In the genomic region with DNA sequence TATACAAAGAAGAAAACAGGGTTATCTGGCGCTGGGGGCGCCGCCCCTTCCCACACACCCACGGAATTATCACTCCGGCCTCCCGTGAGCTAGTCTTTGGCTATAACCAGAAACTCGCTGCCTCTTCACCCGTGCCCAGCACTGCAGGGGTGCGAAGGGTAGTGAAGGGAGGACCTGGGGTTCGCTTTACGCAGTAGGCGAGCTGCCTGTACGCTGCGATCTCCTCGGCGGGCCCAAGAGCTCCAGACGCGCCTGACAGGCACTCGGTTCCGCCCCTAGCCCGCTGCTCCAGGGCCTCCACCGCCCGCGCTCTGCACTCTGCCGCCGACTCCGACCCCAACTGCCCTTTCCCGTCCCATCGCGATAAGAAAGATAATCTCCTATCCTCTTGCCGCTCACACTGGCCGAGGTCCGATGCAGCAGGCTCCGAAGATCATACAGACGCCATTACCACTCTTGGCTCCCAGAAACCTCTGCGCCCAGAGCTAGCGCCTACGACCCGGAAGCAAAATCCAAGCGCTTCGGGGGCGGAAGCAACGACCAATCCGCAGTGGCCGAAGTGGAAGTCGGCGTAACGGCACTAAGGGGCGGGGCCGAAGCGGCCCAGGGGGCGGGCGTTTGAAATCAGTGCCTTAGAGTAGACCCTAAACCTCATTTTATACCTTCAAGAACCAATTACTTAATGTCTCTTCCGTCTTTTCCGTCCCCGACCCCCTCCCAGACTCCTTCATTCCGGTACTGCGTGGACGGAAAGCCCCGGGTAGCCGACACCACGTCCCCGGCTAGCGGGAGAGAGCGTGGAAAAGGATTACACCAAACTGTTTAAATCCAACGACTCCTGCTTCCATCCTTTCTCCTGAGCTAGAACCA, we compare ENCODE assay signal across 8 cellular contexts. TPM values are rescaled to one million over a fixed set of nuclear protein-coding genes. Genes with fewer than 3 reads are reported as not detected.
DNase-seq lines count a peak whose midpoint lies in the region; ATAC-seq and TF ChIP-seq lines count a peak whose summit lies in the region.

A gene (minus strand): TSS at position 458 of the 870 bp plus-strand sequence. CDS start 1,371 bp downstream, outside the sequence.
A gene (plus strand): TSS at position 611 of the 870 bp plus-strand sequence. CDS start 23,664 bp downstream, outside the sequence.

- no peaks in the 10 kb centered on the region for H3K9me3 Mint-ChIP-seq in T-cell

- H3K36me3 Mint-ChIP-seq in T-cell, result peaks cover 28% of the 10 kb centered on the region

- H3K4me3 Mint-ChIP-seq in T-cell, result peak within 1 kb of the TSS; percentile 94 to 99 (median 97)

- peak within 1 kb of the TSS; percentile 93 to 96 for H3K27ac Mint-ChIP-seq in T-cell

- peaks cover 4 to 17% (median 10%) of the 10 kb centered on the region in 4 donors for H3K4me1 ChIP-seq in upper lobe of left lung

- intact Hi-C loops in left cardiac atrium (cut with DNase I) (loop anchor here in 1 of 2 donors (10.0 kb wide), 2 partner anchors 91 to 209 kb away; a partner anchor contains a TSS), posterior cingulate gyrus (cut with DNase I) (loop anchor here (2.0 to 10.0 kb wide), 3 partner anchors 94 to 791 kb away; a partner anchor contains a TSS)

- peak; percentile 92 for DNase-seq in GM13977 (ENCODE audit: low spot score)
- peak; percentile 90 for DNase-seq in NCI-H146 (lab: John Stamatoyannopoulos, UW)
- DNase-seq in T-cell, result peak; percentile 89 to 96 (median 94)
- peak; percentile 89 for DNase-seq in amniotic stem cell (lab: John Stamatoyannopoulos, UW)
- DNase-seq in left cardiac atrium, result peak; percentile 96
- DNase-seq in posterior cingulate gyrus, result peak; percentile 92 to 99 (median 96)
- DNase-seq in upper lobe of left lung, result peak; percentile 93 to 98

- ATAC-seq in HG02870 (IDR thresholded peaks at IDR 0.05; ENCODE audit: unreplicated experiment) (peak; percentile 99), T-cell (replicated peaks in 1 of 4) (peak; percentile 99 to 100 (median 99)), left cardiac atrium (peak; percentile 100), upper lobe of left lung (ENCODE audit: low FRiP score in 2 of 2) (peak; percentile 99 to 100)

- H3K36me3 ChIP-seq in upper lobe of left lung, result peaks cover 13 to 38% (median 28%) of the 10 kb centered on the region in 4 donors

- TF ChIP-seq POLR2A in upper lobe of left lung (IDR thresholded peaks at IDR 0.05), result peak in 3 of 4 donors; percentile 28 to 71 (median 69)

- no peaks in the 10 kb centered on the region for H3K9me3 ChIP-seq in upper lobe of left lung

- in situ Hi-C loops in GM13977 (cut with MboI; ENCODE audit: low pct_unique_long_range_greater_than_20kb, low sequenced_read_pairs, unreplicated experiment), result no loop called here

- peak within 1 kb of the TSS; percentile 62 to 83 (median 68) for H3K4me3 ChIP-seq in upper lobe of left lung

- H3K4me1 Mint-ChIP-seq in T-cell, result peaks cover 33 to 40% (median 37%) of the 10 kb centered on the region in 3 donors

- TF ChIP-seq EP300 in upper lobe of left lung (IDR thresholded peaks at IDR 0.05), result no peak

- CTCF ChIA-PET in T-cell (lab: Charles Lee), result interaction anchor here (0.6 to 1.8 kb wide), 12 partner anchors 11 to 1491 kb away, joined by 3 to 14 read pairs (median 3); a partner anchor contains a TSS

- no peaks in the 10 kb centered on the region for H3K27me3 Mint-ChIP-seq in T-cell

- no peaks in the 10 kb centered on the region for H3K27me3 ChIP-seq in upper lobe of left lung

- WGBS in upper lobe of left lung, 2 donors, result 0% methylated on average over 41 to 64 of the region's 66 CpGs

- POLR2A ChIA-PET in T-cell (lab: Charles Lee), result interaction anchor here (0.5 to 1.5 kb wide), 8 partner anchors 94 to 1778 kb away, joined by 3 to 6 read pairs (median 4); a partner anchor contains a TSS

- H3K27ac ChIP-seq in upper lobe of left lung, result peak within 1 kb of the TSS; percentile 77 to 90 (median 84)

- no peak for TF ChIP-seq CTCF in GM13977 (IDR thresholded peaks at IDR 0.05; ENCODE audit: extremely low read depth, insufficient read depth, missing control alignments)
- TF ChIP-seq CTCF in upper lobe of left lung (IDR thresholded peaks at IDR 0.05), result no peak

RNA-seq across cellular contexts. Expression of the first gene that starts in this region (rescaled TPM):
- total RNA-seq in T-cell (10 to 100 TPM; 56.4 to 91.0 (median 64.1) TPM), left cardiac atrium (10 to 100 TPM; 60.8 to 65.5 TPM), upper lobe of left lung (10 to 100 TPM; 23.0 to 55.5 (median 42.6) TPM)

RNA-seq across cellular contexts. Expression of the second gene that starts in this region (rescaled TPM):
- total RNA-seq in T-cell (under 1 TPM; 0.33 to 0.57 (median 0.50) TPM), left cardiac atrium (under 1 TPM; 0.80 to 0.89 TPM), upper lobe of left lung (under 1 TPM in 4 of 6 donors, not detected in 2; 0.20 to 0.74 (median 0.59) TPM)

Comparison
In these comparisons a context has a peak if more than half of its experiments do, and no peak if none do; other contexts are left out.
1. Peak in every context shown above with its lines: DNase-seq, ATAC-seq, H3K4me3 ChIP-seq and H3K27ac ChIP-seq.